Comparison of ENCODE assay signal across 17 cellular contexts in genomic region chr16:66299349-66299748, GRCh38.
"Had no signal": no experiment of that assay in that cellular context is flagged by ENCODE, and none has a peak within 500 bp of the region (broad histone marks: within the 10 kb centered on the region; RNA-seq: fewer than 3 reads in every experiment).

No MANE protein-coding gene starts in this region.

- H3K4me3 Mint-ChIP-seq: activated T-cell treated with anti-CD3 and anti-CD28 coated beads, Interleukin-2, amount 50 U/mL, for 4 hours; memory B cell; natural killer cell treated with Interleukin-12 subunit alpha and Interleukin-12 subunit beta and Interleukin-15 and Interleukin-18, amount 100 ng/mL, for 72 hours; T-helper 1 cell treated with Interleukin-12 subunit alpha and Interleukin-12 subunit beta and Interleukin-4 antibody, amounts not matched to agents 30 μg/mL and 1 μg/mL, for 36 hours; WTC11 had no signal

- ATAC-seq: activated naive CD4-positive, alpha-beta T cell treated with anti-CD3 and anti-CD28 coated beads, Interleukin-2, amount 50 U/mL, for 72 hours; activated T-cell treated with anti-CD3 and anti-CD28 coated beads, Interleukin-2, amount 50 U/mL, for 4 hours; body of pancreas; stimulated activated naive CD8-positive, alpha-beta T cell treated with anti-CD3 and anti-CD28 coated beads, Interleukin-15, Interleukin-2, amounts not matched to agents 100 U/mL and 50 U/mL, for 24 hours; WTC11 had no signal

- H3K9me3 Mint-ChIP-seq: natural killer cell treated with Interleukin-12 subunit alpha and Interleukin-12 subunit beta and Interleukin-15 and Interleukin-18, amount 100 ng/mL, for 72 hours had no signal

- H3K27me3 ChIP-seq: body of pancreas, suprapubic skin had no signal

- H3K27ac Mint-ChIP-seq: activated naive CD4-positive, alpha-beta T cell treated with anti-CD3 and anti-CD28 coated beads, Interleukin-2, amount 50 U/mL, for 72 hours; memory B cell; natural killer cell treated with Interleukin-12 subunit alpha and Interleukin-12 subunit beta and Interleukin-15 and Interleukin-18, amount 100 ng/mL, for 72 hours; T-helper 1 cell treated with Interleukin-12 subunit alpha and Interleukin-12 subunit beta and Interleukin-4 antibody, amounts not matched to agents 30 μg/mL and 1 μg/mL, for 36 hours; WTC11 had no signal

- H3K4me1 ChIP-seq: body of pancreas, left ventricle myocardium inferior had no signal

- H3K36me3 ChIP-seq: left ventricle myocardium inferior, suprapubic skin had no signal

- H3K4me1 Mint-ChIP-seq: WTC11 had no signal

- DNase-seq: activated CD4-positive, alpha-beta T cell treated with anti-CD3 and anti-CD28 coated beads for 4 hours; activated effector memory CD4-positive, alpha-beta T cell treated with anti-CD3 and anti-CD28 coated beads, Interleukin-2, amount 50 U/mL, for 16 hours; activated T-cell treated with anti-CD3 and anti-CD28 coated beads, Interleukin-2, amount 50 U/mL, for 4 hours; amygdala; body of pancreas; caudate nucleus; left ventricle myocardium inferior; posterior cingulate gyrus; stimulated activated CD4-positive, alpha-beta T cell treated with anti-CD3 and anti-CD28 coated beads, Interleukin-4, amount 100 ng/mL, for 24 hours; stimulated activated naive CD8-positive, alpha-beta T cell treated with anti-CD3 and anti-CD28 coated beads, Interleukin-15, Interleukin-2, amounts not matched to agents 100 U/mL and 50 U/mL, for 24 hours had no signal

- H3K9me3 ChIP-seq: body of pancreas, suprapubic skin had no signal

- H3K36me3 Mint-ChIP-seq: activated naive CD4-positive, alpha-beta T cell treated with anti-CD3 and anti-CD28 coated beads, Interleukin-2, amount 50 U/mL, for 72 hours; memory B cell; natural killer cell treated with Interleukin-12 subunit alpha and Interleukin-12 subunit beta and Interleukin-15 and Interleukin-18, amount 100 ng/mL, for 72 hours; WTC11 had no signal

- H3K27ac ChIP-seq: body of pancreas, left ventricle myocardium inferior, suprapubic skin had no signal

- H3K4me3 ChIP-seq: body of pancreas, left ventricle myocardium inferior, skin epidermis, suprapubic skin had no signal
